Comparison of ENCODE assay signal across 8 cellular contexts in the genomic region with DNA sequence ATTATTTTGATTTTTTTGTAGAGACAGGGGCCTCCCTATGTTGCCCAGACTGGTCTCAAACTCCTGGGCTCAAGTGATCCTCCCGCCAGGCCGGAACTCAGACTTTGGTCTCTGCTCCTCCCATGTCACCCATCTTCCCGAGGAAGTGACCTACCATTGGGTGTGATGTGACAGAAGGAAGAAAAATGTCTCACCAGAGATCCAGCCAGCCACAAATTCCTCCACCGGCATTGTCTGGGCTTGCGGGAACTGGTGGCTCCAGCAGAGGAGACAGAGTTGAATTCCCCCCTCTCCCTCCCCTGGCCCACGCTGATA. TPM values are rescaled to one million over a fixed set of nuclear protein-coding genes. Genes with fewer than 3 reads are reported as not detected.
DNase-seq lines count a peak whose midpoint lies in the region; ATAC-seq, FAIRE-seq and TF ChIP-seq lines count a peak whose summit lies in the region.

No MANE protein-coding gene starts in this region.

- peak; percentile 2 for ATAC-seq in HG03457 (IDR thresholded peaks at IDR 0.05; ENCODE audit: unreplicated experiment)
- no peak for ATAC-seq in WTC11
- ATAC-seq in left ventricle myocardium superior, result peak; percentile 20
- no peak for ATAC-seq in GM18511 (IDR thresholded peaks at IDR 0.05; ENCODE audit: unreplicated experiment)

- H3K27ac Mint-ChIP-seq in WTC11, result peak overlapping the region; percentile 60; the same call in 1 of the 2 replicates

- peak; percentile 21 for DNase-seq in activated CD4-positive, alpha-beta T cell treated with anti-CD3 and anti-CD28 coated beads, Interleukin-2, amount 50 U/mL, for 1 hour
- DNase-seq in activated CD4-positive, alpha-beta T cell treated with anti-CD3 and anti-CD28 coated beads for 4 hours, result no peak
- DNase-seq in WTC11 (ENCODE audit: low spot score) (no peak), left ventricle myocardium superior (peak; percentile 56), small intestine (peak; percentile 94), NCI-H146 treated with DMSO at 0.1 percent for 48 hours (lab: John Stamatoyannopoulos, UW; ENCODE audit: unreplicated experiment) (no peak)

- peaks cover 25% of the 10 kb centered on the region for H3K4me1 Mint-ChIP-seq in WTC11

- H3K9me3 ChIP-seq in small intestine (ENCODE audit: control insufficient read depth, low read depth), result no peaks in the 10 kb centered on the region

- no peaks in the 10 kb centered on the region for H3K27me3 Mint-ChIP-seq in WTC11 (ENCODE audit: low read depth)

- TF ChIP-seq CTCF in WTC11 (IDR thresholded peaks at IDR 0.05), result no peak

- intact Hi-C loops in left ventricle myocardium superior (cut with micrococcal nuclease), result no loop called here

- POLR2A ChIA-PET in WTC11 (lab: Charles Lee), result interaction anchor here (0.6 kb wide), 1 partner anchor 129 kb away, joined by 3 read pairs; no protein-coding TSS in a partner anchor

- no peak for FAIRE-seq in small intestine (lab: Jason Lieb, UNC)

- H3K9me3 Mint-ChIP-seq in WTC11, result no peaks in the 10 kb centered on the region

- H3K4me3 ChIP-seq in small intestine (ENCODE audit: low read depth in 1 of 2, low read length in 2 of 2), result peak overlapping the region; percentile 26 to 37

- H3K27me3 ChIP-seq in small intestine (ENCODE audit: control insufficient read depth in 2 of 2, insufficient read depth in 2 of 2, low read length in 2 of 2), result no peaks in the 10 kb centered on the region

- no peaks in the 10 kb centered on the region for H3K36me3 ChIP-seq in small intestine (ENCODE audit: control insufficient read depth in 2 of 2, insufficient read depth in 2 of 2, low read length in 2 of 2)

- CTCF ChIA-PET in WTC11 (lab: Charles Lee), result interaction anchor here (0.6 to 3.5 kb wide), 6 partner anchors 17 to 159 kb away, joined by 3 to 8 read pairs (median 4); no protein-coding TSS in a partner anchor

- H3K36me3 Mint-ChIP-seq in WTC11, result no peaks in the 10 kb centered on the region

- H3K4me1 ChIP-seq in small intestine (ENCODE audit: control insufficient read depth in 2 of 2, insufficient read depth in 1 of 2, low read depth in 1 of 2, low read length in 1 of 2), result peaks cover 9 to 12% of the 10 kb centered on the region in 2 donors

- WGBS in small intestine, 3 donors, result 0 to 3% (median 2%) methylated on average over 6 of the region's 6 CpGs

- H3K27ac ChIP-seq in small intestine (ENCODE audit: low read depth in 1 of 2, low read length in 1 of 2), result peak overlapping the region; percentile 98 to 99

- H3K4me3 Mint-ChIP-seq in WTC11, result no peak overlapping the region

TF ChIP-seq in WTC11, 78 proteins besides CTCF, POLR2A, EP300 and RAD21:
- no peak for TF ChIP-seq CREB1 (CRISPR knock-in tag; IDR thresholded peaks at IDR 0.05)
- no peak for TF ChIP-seq ZNF423 (CRISPR knock-in tag; IDR thresholded peaks at IDR 0.05)
- no peak for TF ChIP-seq TCF7 (CRISPR knock-in tag; IDR thresholded peaks at IDR 0.05; ENCODE audit: low read depth)
- TF ChIP-seq, protein P1, sequence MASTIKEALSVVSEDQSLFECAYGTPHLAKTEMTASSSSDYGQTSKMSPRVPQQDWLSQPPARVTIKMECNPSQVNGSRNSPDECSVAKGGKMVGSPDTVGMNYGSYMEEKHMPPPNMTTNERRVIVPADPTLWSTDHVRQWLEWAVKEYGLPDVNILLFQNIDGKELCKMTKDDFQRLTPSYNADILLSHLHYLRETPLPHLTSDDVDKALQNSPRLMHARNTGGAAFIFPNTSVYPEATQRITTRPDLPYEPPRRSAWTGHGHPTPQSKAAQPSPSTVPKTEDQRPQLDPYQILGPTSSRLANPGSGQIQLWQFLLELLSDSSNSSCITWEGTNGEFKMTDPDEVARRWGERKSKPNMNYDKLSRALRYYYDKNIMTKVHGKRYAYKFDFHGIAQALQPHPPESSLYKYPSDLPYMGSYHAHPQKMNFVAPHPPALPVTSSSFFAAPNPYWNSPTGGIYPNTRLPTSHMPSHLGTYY (CRISPR knock-in tag; IDR thresholded peaks at IDR 0.05), result no peak
- TF ChIP-seq ZNF232 (CRISPR knock-in tag; IDR thresholded peaks at IDR 0.05), result no peak
- TF ChIP-seq ZNF121 (CRISPR knock-in tag; IDR thresholded peaks at IDR 0.05), result no peak
- TF ChIP-seq JUN (CRISPR knock-in tag; IDR thresholded peaks at IDR 0.05), result no peak
- TF ChIP-seq, protein P2, sequence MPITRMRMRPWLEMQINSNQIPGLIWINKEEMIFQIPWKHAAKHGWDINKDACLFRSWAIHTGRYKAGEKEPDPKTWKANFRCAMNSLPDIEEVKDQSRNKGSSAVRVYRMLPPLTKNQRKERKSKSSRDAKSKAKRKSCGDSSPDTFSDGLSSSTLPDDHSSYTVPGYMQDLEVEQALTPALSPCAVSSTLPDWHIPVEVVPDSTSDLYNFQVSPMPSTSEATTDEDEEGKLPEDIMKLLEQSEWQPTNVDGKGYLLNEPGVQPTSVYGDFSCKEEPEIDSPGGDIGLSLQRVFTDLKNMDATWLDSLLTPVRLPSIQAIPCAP (CRISPR knock-in tag; IDR thresholded peaks at IDR 0.05), result no peak
TF ChIP-seq in WTC11: peak in this region for 0.

RNA-seq across cellular contexts. Expression of gene SLC25A45, which starts 0.8 kb away (rescaled TPM):
- 1.5 to 2.5 TPM (median 1.7 TPM) in 3 replicates for total RNA-seq in WTC11 (2021)
- 4.6 TPM for total RNA-seq in left ventricle myocardium superior
- polyA plus RNA-seq in small intestine, result 10 to 100 TPM; 13.9 to 26.2 (median 18.1) TPM

RNA-seq across cellular contexts. Expression of gene FRMD8, which starts 4.8 kb away (rescaled TPM):
- total RNA-seq in WTC11 (2021) (21.5 to 23.7 TPM (median 22.9 TPM) in 3 replicates), left ventricle myocardium superior (9.7 TPM)
- polyA plus RNA-seq in small intestine, result 10 to 100 TPM; 24.4 to 31.1 (median 27.7) TPM

RNA-seq across cellular contexts. Expression of gene TIGD3, which starts 27.1 kb away (rescaled TPM):
- 1.9 to 2.3 TPM (median 2.1 TPM) in 3 replicates for total RNA-seq in WTC11 (2021)
- 0.97 TPM for total RNA-seq in left ventricle myocardium superior
- 1 to 10 TPM; 2.1 to 9.4 (median 5.1) TPM for polyA plus RNA-seq in small intestine

RNA-seq across cellular contexts. Expression of gene NEAT1, which starts 40.9 kb away (rescaled TPM):
- total RNA-seq in WTC11 (2021), result 28.7 to 38.1 TPM (median 31.7 TPM) in 3 replicates
- 508 TPM for total RNA-seq in left ventricle myocardium superior
- polyA plus RNA-seq in small intestine, result 1,000 to 10,000 TPM in 1 of 3 donors, 100 to 1,000 TPM in 2; 256 to 3,420 (median 665) TPM

RNA-seq across cellular contexts. Expression of gene DPF2, which starts 48.0 kb away (rescaled TPM):
- total RNA-seq in WTC11 (2021) (59.0 to 71.0 TPM (median 66.3 TPM) in 3 replicates), left ventricle myocardium superior (53.9 TPM)
- polyA plus RNA-seq in small intestine, result 10 to 100 TPM; 12.5 to 22.6 (median 17.6) TPM

Comparison
In these comparisons a context has a peak if more than half of its experiments do, and no peak if none do; other contexts are left out.
1. DNase-seq: peak in activated CD4-positive, alpha-beta T cell treated with anti-CD3 and anti-CD28 coated beads, Interleukin-2, amount 50 U/mL, for 1 hour (single experiment), left ventricle myocardium superior (single experiment) and small intestine (single experiment); none in activated CD4-positive, alpha-beta T cell treated with anti-CD3 and anti-CD28 coated beads for 4 hours (0 of 2), WTC11 (single experiment) and NCI-H146 treated with DMSO at 0.1 percent for 48 hours (single experiment).
2. ATAC-seq: peak in HG03457 (single experiment) and left ventricle myocardium superior (single experiment); none in WTC11 (single experiment) and GM18511 (single experiment).